In genomic region chr18:62715829-62716678, GRCh38 we compare ENCODE assay signal across 8 cellular contexts. TPM values are rescaled to one million over a fixed set of nuclear protein-coding genes. Genes with fewer than 3 reads are reported as not detected.
DNase-seq lines count a peak whose midpoint lies in the region; ATAC-seq, FAIRE-seq and TF ChIP-seq lines count a peak whose summit lies in the region.

No MANE protein-coding gene starts in this region.

- H3K4me3 ChIP-seq in GM23338 (peak overlapping the region; percentile 65), WI38 (ENCODE audit: low read depth, low read length) (peak overlapping the region; percentile 67), cardiac fibroblast (replicated peaks in 1 of 2; ENCODE audit: low read depth in 2 of 2, low read length in 2 of 2) (peak overlapping the region; percentile 61 to 80), kidney (ENCODE audit: low read length in 2 of 2) (peak overlapping the region; percentile 62 to 69)

- H3K4me2 ChIP-seq in GM23338 = peak overlapping the region; percentile 82

- no peak for ATAC-seq in GM23338

- FAIRE-seq in kidney (lab: Jason Lieb, UNC) = no peak

- peaks cover 42% of the 10 kb centered on the region for H3K79me2 ChIP-seq in GM23338 (replicated peaks; ENCODE audit: insufficient read depth)

- H3K27me3 ChIP-seq in GM23338 (ENCODE audit: insufficient read depth) = no peaks in the 10 kb centered on the region

- no peak overlapping the region for H2AFZ ChIP-seq in GM23338

- H3K4me1 Mint-ChIP-seq in GM23338 = peaks cover 32% of the 10 kb centered on the region

- H3K9me3 ChIP-seq in kidney (ENCODE audit: control insufficient read depth in 1 of 2, low read length in 2 of 2) = no peaks in the 10 kb centered on the region

- H4K20me1 ChIP-seq in GM23338 (replicated peaks; ENCODE audit: insufficient read depth) = peaks cover 17% of the 10 kb centered on the region

- TF ChIP-seq CTCF in GM10266 (IDR thresholded peaks at IDR 0.05; ENCODE audit: control insufficient read depth, insufficient read depth, low read depth, missing control alignments) (no peak), GM23338 (conservative IDR thresholded peaks at IDR 0.05; ENCODE audit: low read depth in 2 of 2) (no peak), WI38 (IDR thresholded peaks at IDR 0.05; ENCODE audit: low read depth, low read length) (no peak), cardiac fibroblast (IDR thresholded peaks at IDR 0.05; ENCODE audit: low read depth, low read length) (no peak), kidney (IDR thresholded peaks at IDR 0.05; ENCODE audit: borderline replicate concordance, extremely low read depth, insufficient read depth) (no peak)

- peak overlapping the region in 1 of 2 donors; percentile 46 for H3K9ac ChIP-seq in kidney (ENCODE audit: low read length in 2 of 2)

- H3F3A ChIP-seq in GM23338 (replicated peaks; ENCODE audit: low read depth) = no peaks in the 10 kb centered on the region

- no peak overlapping the region for H3K27ac Mint-ChIP-seq in GM23338

- H3K36me3 ChIP-seq in GM23338 (ENCODE audit: insufficient read depth) = no peaks in the 10 kb centered on the region
- H3K36me3 ChIP-seq in kidney (ENCODE audit: control insufficient read depth in 1 of 2, insufficient read depth in 2 of 2, low read length in 2 of 2) = no peaks in the 10 kb centered on the region

- H3K4me1 ChIP-seq in GM23338 (ENCODE audit: insufficient read depth) = peaks cover 31% of the 10 kb centered on the region
- H3K4me1 ChIP-seq in kidney (ENCODE audit: control insufficient read depth in 1 of 2, insufficient read depth in 1 of 2, low read depth in 1 of 2, low read length in 2 of 2) = peaks cover 3 to 7% of the 10 kb centered on the region in 2 donors

- H3K9me3 Mint-ChIP-seq in GM23338 = peaks cover 6% of the 10 kb centered on the region; the same call in 1 of the 3 replicates

- peak overlapping the region; percentile 96; the same call in 2 of the 3 replicates for H3K4me3 Mint-ChIP-seq in GM23338

- no peaks in the 10 kb centered on the region for H3K9me2 ChIP-seq in GM23338 (ENCODE audit: insufficient read depth)

- intact Hi-C loops in kidney (cut with DNase I) = loop anchor here (10.0 kb wide), 1 partner anchor 259 kb away; no protein-coding TSS in a partner anchor

- peaks cover 25% of the 10 kb centered on the region for H3K36me3 Mint-ChIP-seq in GM23338 (ENCODE audit: low read depth)

- H3K27me3 Mint-ChIP-seq in GM23338 (ENCODE audit: insufficient read depth, low read depth, poor library complexity) = peaks cover 19% of the 10 kb centered on the region

- no peak overlapping the region for H3K27ac ChIP-seq in GM23338 (ENCODE audit: low read depth)
- peak overlapping the region; percentile 69 to 77 for H3K27ac ChIP-seq in kidney (ENCODE audit: low read depth in 2 of 2, low read length in 2 of 2)

- DNase-seq in GM10266 (ENCODE audit: extremely low spot score) (peak; percentile 72), GM23338 (ENCODE audit: low spot score) (peak; percentile 41), LHCN-M2 (ENCODE audit: low read depth) (peak; percentile 66), cardiac fibroblast (ENCODE audit: low read depth in 2 of 2) (peak; percentile 64 to 66), kidney (peak; percentile 91), NCI-H446 treated with DMSO at 0.1 percent for 48 hours (lab: John Stamatoyannopoulos, UW) (no peak)
- peak; percentile 36 to 49 for DNase-seq in stimulated activated CD4-positive, alpha-beta T cell treated with anti-CD3 and anti-CD28 coated beads, Interleukin-15, amount 100 ng/mL, for 48 hours (ENCODE audit: low read depth in 2 of 2)

TF ChIP-seq in GM23338, 12 proteins besides CTCF, POLR2A, EP300 and RAD21 (continues in another document):
- TF ChIP-seq POLR2AphosphoS5 (IDR thresholded peaks at IDR 0.05; ENCODE audit: low read depth) (no peak), ZNF114 (CRISPR knock-in tag; IDR thresholded peaks at IDR 0.05) (no peak), STAT1 (IDR thresholded peaks at IDR 0.05; ENCODE audit: unreplicated experiment) (no peak), NANOG (IDR thresholded peaks at IDR 0.05; ENCODE audit: borderline replicate concordance) (no peak), ZNF462 (CRISPR knock-in tag; IDR thresholded peaks at IDR 0.05) (no peak), REST (IDR thresholded peaks at IDR 0.05; ENCODE audit: unreplicated experiment) (no peak)

RNA-seq across cellular contexts. Expression of gene PHLPP1, which starts 0.7 kb away (rescaled TPM):
- 72.5 and 73.6 TPM in 2 replicates for total RNA-seq in GM23338 (2014; rRNA removed; shearing (Covaris generic))
- polyA plus RNA-seq in GM23338 (2016; fragmentation: Nextera tagmentation; extraction: Ambion mirVana) (15.7 and 16.3 TPM in 2 replicates), kidney (ENCODE audit: insufficient read depth, low read depth, low replicate concordance) (2.9 TPM)
- total RNA-seq in LHCN-M2 (2014; rRNA removed) (8.5 and 9.6 TPM in 2 replicates), kidney (13.0 TPM)
- 2.9 TPM for polyA plus RNA-seq in LHCN-M2 (2012)
